Comparison of ENCODE assay signal across 8 cellular contexts in the genomic region with DNA sequence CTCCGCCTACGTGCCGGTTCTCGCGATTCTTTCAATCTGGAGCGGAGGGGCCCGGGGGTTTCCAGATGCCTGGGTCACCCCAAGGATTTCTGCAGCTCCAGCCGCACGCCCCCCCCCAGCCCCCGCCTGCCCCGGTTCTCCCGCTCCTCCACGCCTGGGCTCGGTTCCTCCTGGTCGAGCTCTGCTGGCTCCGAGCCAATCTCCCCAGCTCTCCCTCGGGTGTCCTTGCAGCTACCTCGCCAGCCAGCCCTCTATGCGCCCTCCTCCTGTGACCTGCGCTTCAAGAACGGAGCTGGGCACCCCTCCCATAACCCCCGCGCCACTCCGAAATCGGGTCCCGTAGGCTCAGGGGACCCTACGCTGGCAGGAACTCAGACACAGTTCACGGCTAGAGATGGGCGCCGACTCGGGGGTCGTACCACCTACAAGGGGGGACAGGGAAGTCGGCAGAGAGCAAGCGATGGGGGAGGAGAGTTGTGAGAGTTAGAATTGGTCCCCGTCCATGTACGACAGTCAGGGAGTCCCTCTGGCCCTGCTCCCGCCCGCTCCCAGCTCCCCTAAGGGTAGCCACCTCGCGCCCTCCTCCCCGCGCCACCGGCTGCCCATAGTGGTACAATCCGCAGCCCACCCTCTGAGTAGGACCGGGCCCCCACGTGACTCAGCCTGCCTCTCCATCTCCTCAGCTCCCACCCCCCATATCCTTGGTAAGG. TPM values are rescaled to one million over a fixed set of nuclear protein-coding genes. Genes with fewer than 3 reads are reported as not detected.
DNase-seq lines count a peak whose midpoint lies in the region; ATAC-seq and TF ChIP-seq lines count a peak whose summit lies in the region.

No MANE protein-coding gene starts in this region.

- H3K4me2 ChIP-seq in GM23248 (ENCODE audit: unreplicated experiment): peak overlapping the region; percentile 48
- H3K4me2 ChIP-seq in SU-DHL-6 (ENCODE audit: low read depth, low read length, poor library complexity, severe bottlenecking): peak overlapping the region; percentile 39
- H3K4me2 ChIP-seq in mesenchymal stem cell (ENCODE audit: low read length, poor library complexity, severe bottlenecking): peak overlapping the region; percentile 91

- H4K20me1 ChIP-seq in GM23248 (ENCODE audit: insufficient read depth) (no peaks in the 10 kb centered on the region), SU-DHL-6 (ENCODE audit: low read depth, low read length) (no peaks in the 10 kb centered on the region)

- H3K27me3 ChIP-seq in A673 (replicated peaks; ENCODE audit: insufficient read depth, low read depth, low read length, poor library complexity): no peaks in the 10 kb centered on the region
- peaks cover 32% of the 10 kb centered on the region; the same call in 1 of the 2 replicates for H3K27me3 ChIP-seq in GM23248 (replicated peaks; ENCODE audit: insufficient read depth)
- no peaks in the 10 kb centered on the region for H3K27me3 ChIP-seq in SU-DHL-6 (ENCODE audit: low read length)
- peaks cover 34 to 53% of the 10 kb centered on the region in 2 experiments for H3K27me3 ChIP-seq in mesenchymal stem cell (ENCODE audit: control insufficient read depth in 1 of 2, insufficient read depth in 1 of 2, low read length in 2 of 2)
- peaks cover 64% of the 10 kb centered on the region for H3K27me3 ChIP-seq in thymus (ENCODE audit: control insufficient read depth, insufficient read depth)
- H3K27me3 ChIP-seq in MG63: no peaks in the 10 kb centered on the region; the same call in 1 of the 2 replicates

- H4K91ac ChIP-seq in mesenchymal stem cell (ENCODE audit: low read length): no peak overlapping the region

- H4K8ac ChIP-seq in mesenchymal stem cell (ENCODE audit: low read length): peak overlapping the region; percentile 59

- DNase-seq in A673 (ENCODE audit: low spot score) (peak; percentile 84), GM23248 (peak; percentile 31), mesenchymal stem cell (peak; percentile 32), MG63 (no peak)

- peak overlapping the region; percentile 90 for H3K4me3 ChIP-seq in A673 (ENCODE audit: low read depth, low read length, poor library complexity, severe bottlenecking)
- H3K4me3 ChIP-seq in GM23248: peak overlapping the region; percentile 46
- H3K4me3 ChIP-seq in SU-DHL-6 (ENCODE audit: insufficient read depth, low read length, poor library complexity, severe bottlenecking): no peak overlapping the region
- H3K4me3 ChIP-seq in mesenchymal stem cell (ENCODE audit: insufficient read depth in 1 of 2, low read depth in 1 of 2, low read length in 2 of 2): peak overlapping the region; percentile 57 to 75
- H3K4me3 ChIP-seq in thymus (ENCODE audit: low read length): peak overlapping the region; percentile 25
- no peak overlapping the region for H3K4me3 ChIP-seq in MG63

- H3K36me3 ChIP-seq in A673 (ENCODE audit: insufficient read depth, low read length, poor library complexity, severe bottlenecking) (no peaks in the 10 kb centered on the region), GM23248 (ENCODE audit: low read depth) (no peaks in the 10 kb centered on the region), SU-DHL-6 (ENCODE audit: low read length) (no peaks in the 10 kb centered on the region), mesenchymal stem cell (ENCODE audit: control insufficient read depth in 1 of 2, insufficient read depth in 2 of 2, low read depth in 1 of 2, low read length in 2 of 2) (no peaks in the 10 kb centered on the region), thymus (ENCODE audit: control insufficient read depth, insufficient read depth) (no peaks in the 10 kb centered on the region), MG63 (no peaks in the 10 kb centered on the region)

- H3K4me3 Mint-ChIP-seq in dendritic cell treated with granulocyte-macrophage colony-stimulating factor and Interleukin-4, amounts not matched to agents 40 ng/mL and 50 ng/mL, for 4 days: peak overlapping the region; percentile 86

- H2BK12ac ChIP-seq in mesenchymal stem cell (ENCODE audit: low read length in 2 of 2): peak overlapping the region in 1 of 2 experiments; percentile 45

- H3K79me1 ChIP-seq in mesenchymal stem cell (replicated peaks; ENCODE audit: low read length, poor library complexity, severe bottlenecking): peaks cover 10% of the 10 kb centered on the region

- peak overlapping the region; percentile 53 for H3K27ac Mint-ChIP-seq in dendritic cell treated with granulocyte-macrophage colony-stimulating factor and Interleukin-4, amounts not matched to agents 40 ng/mL and 50 ng/mL, for 4 days

- no peak overlapping the region for H2AK5ac ChIP-seq in mesenchymal stem cell (ENCODE audit: low read length, severe bottlenecking)

- no peaks in the 10 kb centered on the region for H3K9me3 Mint-ChIP-seq in dendritic cell treated with granulocyte-macrophage colony-stimulating factor and Interleukin-4, amounts not matched to agents 40 ng/mL and 50 ng/mL, for 4 days

- peak overlapping the region in 1 of 2 experiments; percentile 71 for H3K18ac ChIP-seq in mesenchymal stem cell (ENCODE audit: low read depth in 1 of 2, low read length in 2 of 2)

- peak overlapping the region in 1 of 2 experiments; percentile 75 for H3K14ac ChIP-seq in mesenchymal stem cell (ENCODE audit: low read length in 2 of 2)

- intact Hi-C loops in A673 (cut with micrococcal nuclease; ENCODE audit: unreplicated experiment): loop anchor here (1.0 kb wide), 1 partner anchor 44 kb away; a partner anchor contains a TSS
- intact Hi-C loops in dendritic cell treated with granulocyte-macrophage colony-stimulating factor and Interleukin-4, amounts not matched to agents 40 ng/mL and 50 ng/mL, for 4 days (cut with micrococcal nuclease): no loop called here

- no peak overlapping the region for H3K23ac ChIP-seq in mesenchymal stem cell (ENCODE audit: low read length in 2 of 2)

- H3F3A ChIP-seq in GM23248 (ENCODE audit: insufficient read depth): peaks cover 11% of the 10 kb centered on the region
- no peaks in the 10 kb centered on the region for H3F3A ChIP-seq in SU-DHL-6 (ENCODE audit: insufficient read depth)

- H3K4me1 ChIP-seq in A673 (ENCODE audit: insufficient read depth, low read length, poor library complexity, severe bottlenecking) (peaks cover 55% of the 10 kb centered on the region), GM23248 (ENCODE audit: insufficient read depth) (peaks cover 16% of the 10 kb centered on the region), mesenchymal stem cell (ENCODE audit: control insufficient read depth, insufficient read depth, low read depth, low read length) (peaks cover 54% of the 10 kb centered on the region), thymus (ENCODE audit: control insufficient read depth, insufficient read depth, low read length) (peaks cover 40% of the 10 kb centered on the region)

- no peak overlapping the region for H2AFZ ChIP-seq in GM23248
- H2AFZ ChIP-seq in SU-DHL-6 (ENCODE audit: low read depth, low read length, severe bottlenecking): no peak overlapping the region
- H2AFZ ChIP-seq in mesenchymal stem cell (ENCODE audit: low read depth, low read length): peak overlapping the region; percentile 36

- H3K9me2 ChIP-seq in GM23248 (ENCODE audit: insufficient read depth) (no peaks in the 10 kb centered on the region), SU-DHL-6 (replicated peaks; ENCODE audit: insufficient read depth, low read length) (no peaks in the 10 kb centered on the region)

- CTCF ChIA-PET in A673 (lab: Charles Lee): interaction anchor here (0.7 to 1.9 kb wide), 2 partner anchors 120 kb away, joined by 3 to 7 read pairs; no protein-coding TSS in a partner anchor

- peak overlapping the region in 1 of 2 experiments; percentile 41 for H3K4ac ChIP-seq in mesenchymal stem cell (ENCODE audit: low read depth in 1 of 2, low read length in 2 of 2)

- H3K4me1 Mint-ChIP-seq in dendritic cell treated with granulocyte-macrophage colony-stimulating factor and Interleukin-4, amounts not matched to agents 40 ng/mL and 50 ng/mL, for 4 days (ENCODE audit: low read depth): peaks cover 51% of the 10 kb centered on the region

- H2BK15ac ChIP-seq in mesenchymal stem cell (ENCODE audit: low read depth, poor library complexity, severe bottlenecking): peak overlapping the region; percentile 68

- H3K79me2 ChIP-seq in GM23248 (ENCODE audit: insufficient read depth): no peaks in the 10 kb centered on the region
- no peaks in the 10 kb centered on the region for H3K79me2 ChIP-seq in SU-DHL-6 (ENCODE audit: insufficient read depth, low read length)

- H3K36me3 Mint-ChIP-seq in dendritic cell treated with granulocyte-macrophage colony-stimulating factor and Interleukin-4, amounts not matched to agents 40 ng/mL and 50 ng/mL, for 4 days (ENCODE audit: low read depth): peaks cover 24% of the 10 kb centered on the region

- peaks cover 71% of the 10 kb centered on the region for H3K27me3 Mint-ChIP-seq in dendritic cell treated with granulocyte-macrophage colony-stimulating factor and Interleukin-4, amounts not matched to agents 40 ng/mL and 50 ng/mL, for 4 days

- H2BK5ac ChIP-seq in mesenchymal stem cell (ENCODE audit: low read depth, low read length, poor library complexity, severe bottlenecking): no peak overlapping the region

- H3K9ac ChIP-seq in GM23248 (no peak overlapping the region), SU-DHL-6 (ENCODE audit: low read length) (peak overlapping the region; percentile 21; the same call in 1 of the 2 replicates), mesenchymal stem cell (ENCODE audit: low read length) (peak overlapping the region; percentile 48)

- TSS peak; percentile 53 for BruUV-seq in A673 (replicated peaks; lab: Mats Ljungman, UMichigan)

- H3K27ac ChIP-seq in A673 (ENCODE audit: low read depth, low read length, poor library complexity, severe bottlenecking) (peak overlapping the region; percentile 97), GM23248 (no peak overlapping the region), SU-DHL-6 (ENCODE audit: low read depth, low read length) (no peak overlapping the region), mesenchymal stem cell (ENCODE audit: low read length, poor library complexity, severe bottlenecking) (no peak overlapping the region), thymus (ENCODE audit: low read depth) (no peak overlapping the region)

- no peak for TF ChIP-seq CTCF in A673 (conservative IDR thresholded peaks at IDR 0.05; ENCODE audit: low read depth, low read length)
- no peak for TF ChIP-seq CTCF in SU-DHL-6 (IDR thresholded peaks at IDR 0.05; ENCODE audit: insufficient read depth, low read length, poor library complexity, severe bottlenecking)

- ATAC-seq in HG02973 (IDR thresholded peaks at IDR 0.05; ENCODE audit: unreplicated experiment): no peak

- no peaks in the 10 kb centered on the region for H3K9me3 ChIP-seq in A673 (ENCODE audit: low read depth, low read length, poor library complexity, severe bottlenecking)
- no peaks in the 10 kb centered on the region for H3K9me3 ChIP-seq in GM23248 (ENCODE audit: low read depth)
- H3K9me3 ChIP-seq in SU-DHL-6 (ENCODE audit: insufficient read depth, low read length): no peaks in the 10 kb centered on the region
- no peaks in the 10 kb centered on the region for H3K9me3 ChIP-seq in mesenchymal stem cell (ENCODE audit: control insufficient read depth, low read length)
- no peaks in the 10 kb centered on the region for H3K9me3 ChIP-seq in thymus (ENCODE audit: control insufficient read depth)
- H3K9me3 ChIP-seq in MG63: no peaks in the 10 kb centered on the region

- 10 to 12% methylated on average over 32 to 46 of the region's 46 CpGs for WGBS in GM23248 (ENCODE audit: low coverage in 1 of 2, low lambda C conversion rate in 2 of 2, missing lambda C conversion rate in 2 of 2), 2 experiments
- under 1% methylated on average over 41 of the region's 46 CpGs for WGBS in mesenchymal stem cell
- WGBS in thymus: 2% methylated on average over 46 of the region's 46 CpGs

- POLR2A ChIA-PET in A673 (lab: Charles Lee; ENCODE audit: low non-redundant PET): interaction anchor here (0.6 kb wide), 2 partner anchors 14 to 246 kb away, joined by 3 to 13 read pairs; no protein-coding TSS in a partner anchor

- peak overlapping the region; percentile 4 for H2BK120ac ChIP-seq in mesenchymal stem cell (ENCODE audit: low read depth, low read length)

- in situ Hi-C loops in GM23248 (cut with MboI): no loop called here

RNA-seq across cellular contexts. Expression of a gene that starts 1.0 kb away (rescaled TPM):
- total RNA-seq in A673 (2021): 18.2 and 24.6 TPM in 2 replicates
- total RNA-seq in GM23248 (2014; rRNA removed; shearing (Covaris generic)): not detected in 2 replicates
- polyA plus RNA-seq in GM23248 (2016; fragmentation: Nextera tagmentation; extraction: Ambion mirVana) (0.22 and 0.36 TPM in 2 replicates), thymus (5.5 TPM)
- polyA plus RNA-seq in mesenchymal stem cell (2013, experiment 1 of 2): 0.70 TPM
- 0.82 TPM for polyA plus RNA-seq in mesenchymal stem cell (2013, experiment 2 of 2)
- not detected in 2 replicates for total RNA-seq in MG63 (2014; rRNA removed; shearing (Covaris generic); ENCODE audit: low replicate concordance)

RNA-seq across cellular contexts. Expression of a gene that starts 4.6 kb away (rescaled TPM):
- 5.2 and 8.6 TPM in 2 replicates for total RNA-seq in A673 (2021)
- total RNA-seq in GM23248 (2014; rRNA removed; shearing (Covaris generic)): 3.9 and 4.9 TPM in 2 replicates
- polyA plus RNA-seq in GM23248 (2016; fragmentation: Nextera tagmentation; extraction: Ambion mirVana) (3.5 and 4.2 TPM in 2 replicates), thymus (18.5 TPM)
- 7.3 TPM for polyA plus RNA-seq in mesenchymal stem cell (2013, experiment 1 of 2)
- polyA plus RNA-seq in mesenchymal stem cell (2013, experiment 2 of 2): 7.0 TPM
- total RNA-seq in MG63 (2014; rRNA removed; shearing (Covaris generic); ENCODE audit: low replicate concordance): 0.20 and 6.2 TPM in 2 replicates

RNA-seq across cellular contexts. Expression of a gene that starts 5.0 kb away (rescaled TPM):
- 3.2 and 4.7 TPM in 2 replicates for total RNA-seq in A673 (2021)
- total RNA-seq in GM23248 (2014; rRNA removed; shearing (Covaris generic)): 3.2 and 7.7 TPM in 2 replicates
- polyA plus RNA-seq in GM23248 (2016; fragmentation: Nextera tagmentation; extraction: Ambion mirVana) (3.4 and 4.3 TPM in 2 replicates), thymus (5.1 TPM)
- 2.9 TPM for polyA plus RNA-seq in mesenchymal stem cell (2013, experiment 1 of 2)
- 2.8 TPM for polyA plus RNA-seq in mesenchymal stem cell (2013, experiment 2 of 2)
- total RNA-seq in MG63 (2014; rRNA removed; shearing (Covaris generic); ENCODE audit: low replicate concordance): 0.33 and 0.76 TPM in 2 replicates

RNA-seq across cellular contexts. Expression of a gene that starts 11.6 kb away (rescaled TPM):
- not detected in 2 replicates for total RNA-seq in A673 (2021)
- not detected in 2 replicates for total RNA-seq in GM23248 (2014; rRNA removed; shearing (Covaris generic))
- polyA plus RNA-seq in GM23248 (2016; fragmentation: Nextera tagmentation; extraction: Ambion mirVana) (not detected in 2 replicates), thymus (not detected)
- polyA plus RNA-seq in mesenchymal stem cell (2013, experiment 1 of 2): not detected
- not detected for polyA plus RNA-seq in mesenchymal stem cell (2013, experiment 2 of 2)
- not detected in 2 replicates for total RNA-seq in MG63 (2014; rRNA removed; shearing (Covaris generic); ENCODE audit: low replicate concordance)

RNA-seq across cellular contexts. Expression of a gene that starts 14.9 kb away (rescaled TPM):
- total RNA-seq in A673 (2021): 0.24 TPM in 1 of 2 replicates, not detected in the other
- total RNA-seq in GM23248 (2014; rRNA removed; shearing (Covaris generic)): not detected in 2 replicates
- polyA plus RNA-seq in GM23248 (2016; fragmentation: Nextera tagmentation; extraction: Ambion mirVana) (not detected in 2 replicates), thymus (0.02 TPM)
- not detected for polyA plus RNA-seq in mesenchymal stem cell (2013, experiment 1 of 2)
- not detected for polyA plus RNA-seq in mesenchymal stem cell (2013, experiment 2 of 2)
- not detected in 2 replicates for total RNA-seq in MG63 (2014; rRNA removed; shearing (Covaris generic); ENCODE audit: low replicate concordance)

Comparison
In these comparisons a context has a peak if more than half of its experiments do, and no peak if none do; other contexts are left out.
1. H3K4me3 ChIP-seq: peak in A673 (single experiment), GM23248 (single experiment), mesenchymal stem cell (2 of 2) and thymus (single experiment); none in SU-DHL-6 (single experiment) and MG63 (single experiment).
2. H3K4me2 ChIP-seq: peak in every context shown above with its lines; median percentile 91 in mesenchymal stem cell; 48 in GM23248; 39 in SU-DHL-6.
3. RNA of a gene that starts 1.0 kb away (total RNA-seq): 18.2 to 24.6 TPM in A673; not detected in GM23248 and not detected in MG63; every median in the first group is over 10 times any median in the second.